25 cellular contexts compared by ENCODE assay signal in the genomic region with DNA sequence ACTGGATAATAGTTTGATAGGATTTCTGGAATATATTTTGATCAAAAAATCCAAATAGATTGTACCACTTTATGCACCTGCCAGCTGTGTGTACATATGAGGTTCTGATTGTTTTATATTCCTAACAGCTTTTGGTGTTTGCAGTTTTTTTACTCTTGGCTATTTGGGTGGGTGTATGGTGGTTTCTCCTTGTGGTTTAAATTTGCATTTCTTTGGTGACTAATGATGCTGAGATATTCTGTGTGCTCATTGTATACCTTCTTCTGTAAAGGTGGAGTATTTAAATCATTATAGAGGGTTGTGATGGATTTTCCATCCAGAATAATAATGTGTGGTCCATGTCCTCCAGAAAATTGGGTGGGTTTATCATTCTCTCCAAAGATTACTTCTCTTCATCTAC.
DNase-seq lines count a peak whose midpoint lies in the region; ATAC-seq, FAIRE-seq and TF ChIP-seq lines count a peak whose summit lies in the region.
"Had no signal": no experiment of that assay in that cellular context is flagged by ENCODE, and none has a peak within 500 bp of the region (broad histone marks: within the 10 kb centered on the region; RNA-seq: fewer than 3 reads in every experiment).

No MANE protein-coding gene starts in this region.

- no peaks in the 10 kb centered on the region for H3K27me3 ChIP-seq in GM12878 (replicated peaks in 1 of 2; ENCODE audit: control insufficient read depth in 2 of 2, insufficient read depth in 2 of 2, low read length in 1 of 2)
- H3K27me3 ChIP-seq in right lobe of liver, result no peaks in the 10 kb centered on the region
- H3K27me3 ChIP-seq: BE2C, BLaER1 had no signal

- H3K9me3 ChIP-seq in GM12878 (replicated peaks; ENCODE audit: control insufficient read depth, insufficient read depth, low read length) (no peaks in the 10 kb centered on the region), right lobe of liver (no peaks in the 10 kb centered on the region)
- H3K9me3 ChIP-seq: BE2C, BLaER1, Caco-2 had no signal

- SMC1A ChIA-PET in GM12878 (lab: Charles Lee; ENCODE audit: uncharacterized antibody, unreplicated experiment), result interaction anchor here (0.7 to 1.0 kb wide), 2 partner anchors 31 to 90 kb away, joined by 3 read pairs; no protein-coding TSS in a partner anchor

- no peak for TF ChIP-seq RAD21 in GM12878 (IDR thresholded peaks at IDR 0.05; ENCODE audit: insufficient read depth, low read depth, low read length)

- RAD21 ChIA-PET in GM12878 (lab: Charles Lee; ENCODE audit: unreplicated experiment), result no interaction called here

- TF ChIP-seq CTCF in GM12878 (IDR thresholded peaks at IDR 0.05 in 2 of 3, conservative IDR thresholded peaks at IDR 0.05 in 1 of 3; ENCODE audit: control insufficient read depth in 2 of 3, extremely low read depth in 1 of 3, insufficient read depth in 1 of 3, low read depth in 3 of 3, low read length in 3 of 3) (no peak), right lobe of liver (IDR thresholded peaks at IDR 0.05) (no peak)

- in situ Hi-C loops in GM12878 (cut with MboI), result no loop called here

- no peak overlapping the region for H3K4me2 ChIP-seq in GM12878 (ENCODE audit: control insufficient read depth, insufficient read depth)
- H3K4me2 ChIP-seq: BLaER1 had no signal

- H2AFZ ChIP-seq in GM12878 (ENCODE audit: control insufficient read depth, low read depth, low read length), result no peak overlapping the region

- TF ChIP-seq POLR2A in GM12878 (IDR thresholded peaks at IDR 0.05; ENCODE audit: low read depth, low read length) (no peak), right lobe of liver (IDR thresholded peaks at IDR 0.05) (no peak)

- H3K4me1 Mint-ChIP-seq in activated CD4-positive, alpha-beta memory T cell treated with anti-CD3 and anti-CD28 coated beads, Interleukin-2, amount 10 ng/mL, durations not matched to agents 7 days and 5 days, result no peaks in the 10 kb centered on the region
- H3K4me1 Mint-ChIP-seq: CD14-positive monocyte; CD4-positive, alpha-beta memory T cell; CD4-positive, CD25-positive, alpha-beta regulatory T cell; CD8-positive, alpha-beta memory T cell had no signal

- H3K36me3 ChIP-seq in GM12878 (ENCODE audit: control insufficient read depth in 2 of 2, insufficient read depth in 2 of 2, low read length in 1 of 2) (no peaks in the 10 kb centered on the region), right lobe of liver (no peaks in the 10 kb centered on the region)
- H3K36me3 ChIP-seq: BE2C, BLaER1 had no signal

- no peak overlapping the region for H3K27ac Mint-ChIP-seq in activated CD4-positive, alpha-beta memory T cell treated with anti-CD3 and anti-CD28 coated beads, Interleukin-2, amount 10 ng/mL, durations not matched to agents 7 days and 5 days
- H3K27ac Mint-ChIP-seq: CD14-positive monocyte; CD4-positive, alpha-beta memory T cell; CD4-positive, CD25-positive, alpha-beta regulatory T cell; CD8-positive, alpha-beta memory T cell had no signal

- FAIRE-seq in GM12878 (lab: Jason Lieb, UNC), result no peak
- FAIRE-seq: A204.1, D721Med, G401.6, GM12892, GM18507, GM19239 had no signal

- H3K27ac ChIP-seq in GM12878 (ENCODE audit: control insufficient read depth, insufficient read depth) (no peak overlapping the region), right lobe of liver (no peak overlapping the region)
- H3K27ac ChIP-seq: BLaER1 had no signal

- no peaks in the 10 kb centered on the region for H3K27me3 Mint-ChIP-seq in activated CD4-positive, alpha-beta memory T cell treated with anti-CD3 and anti-CD28 coated beads, Interleukin-2, amount 10 ng/mL, durations not matched to agents 7 days and 5 days
- H3K27me3 Mint-ChIP-seq: CD4-positive, alpha-beta memory T cell; CD4-positive, CD25-positive, alpha-beta regulatory T cell; CD8-positive, alpha-beta memory T cell had no signal

- no peaks in the 10 kb centered on the region for H4K20me1 ChIP-seq in GM12878 (ENCODE audit: control insufficient read depth, insufficient read depth)
- H4K20me1 ChIP-seq: BLaER1 had no signal

- ATAC-seq in GM19463 (IDR thresholded peaks at IDR 0.05; ENCODE audit: unreplicated experiment), result peak; percentile 47
- ATAC-seq in HG02885 (IDR thresholded peaks at IDR 0.05; ENCODE audit: poor library complexity, unreplicated experiment), result peak; percentile 53
- ATAC-seq in GM12878, result peak; percentile 36; the same call in 2 of the 3 replicates
- ATAC-seq in right lobe of liver, result no peak

- TF ChIP-seq EP300 in GM12878 (IDR thresholded peaks at IDR 0.05; ENCODE audit: borderline replicate concordance in 1 of 2, control insufficient read depth in 1 of 2, low read depth in 2 of 2, low read length in 2 of 2), result no peak

- H3K9me3 Mint-ChIP-seq in activated CD4-positive, alpha-beta memory T cell treated with anti-CD3 and anti-CD28 coated beads, Interleukin-2, amount 10 ng/mL, durations not matched to agents 7 days and 5 days, result no peaks in the 10 kb centered on the region

- no peak overlapping the region for H3K9ac ChIP-seq in GM12878 (ENCODE audit: control insufficient read depth, insufficient read depth, low read length)
- H3K9ac ChIP-seq: BLaER1 had no signal

- no peak for DNase-seq in GM12878 (ENCODE audit: low read depth, low spot score)
- DNase-seq in right lobe of liver, result no peak
- DNase-seq in activated CD4-positive, alpha-beta memory T cell treated with anti-CD3 and anti-CD28 coated beads, Interleukin-2, amount 10 ng/mL, durations not matched to agents 7 days and 5 days, result no peak
- no peak for DNase-seq in ureter (ENCODE audit: low spot score)
- DNase-seq: 8988T; ACHN; BE2C; C1 segment of cervical spinal cord; Caco-2; Calu3; CD4-positive, alpha-beta memory T cell; CD4-positive, CD25-positive, alpha-beta regulatory T cell; CD8-positive, alpha-beta memory T cell; DMS79 treated with DMSO at 0.1 percent for 48 hours; GF-D8 had no signal

- H3K36me3 Mint-ChIP-seq in activated CD4-positive, alpha-beta memory T cell treated with anti-CD3 and anti-CD28 coated beads, Interleukin-2, amount 10 ng/mL, durations not matched to agents 7 days and 5 days (ENCODE audit: low read depth), result no peaks in the 10 kb centered on the region
- H3K36me3 Mint-ChIP-seq: CD14-positive monocyte; CD4-positive, alpha-beta memory T cell; CD4-positive, CD25-positive, alpha-beta regulatory T cell; CD8-positive, alpha-beta memory T cell had no signal

- POLR2A ChIA-PET in GM12878 (lab: Charles Lee), result no interaction called here
- POLR2A ChIA-PET in activated CD4-positive, alpha-beta memory T cell treated with anti-CD3 and anti-CD28 coated beads, Interleukin-2, amount 10 ng/mL, durations not matched to agents 7 days and 5 days (lab: Charles Lee), result no interaction called here

- H3K4me1 ChIP-seq in GM12878 (ENCODE audit: control insufficient read depth, insufficient read depth, low read length) (no peaks in the 10 kb centered on the region), right lobe of liver (no peaks in the 10 kb centered on the region)
- H3K4me1 ChIP-seq: BE2C, BLaER1, Caco-2 had no signal

- intact Hi-C loops in GM12878 (cut with micrococcal nuclease; ENCODE audit: unreplicated experiment), result no loop called here
- intact Hi-C loops in right lobe of liver (cut with DNase I), result no loop called here

- no peak overlapping the region for H3K4me3 ChIP-seq in GM12878
- H3K4me3 ChIP-seq in right lobe of liver, result no peak overlapping the region
- H3K4me3 ChIP-seq: BLaER1 had no signal

- BruUV-seq in GM12878 (replicated peaks; lab: Mats Ljungman, UMichigan), result no TSS peak

- CTCF ChIA-PET in GM12878 (lab: Yijun Ruan, JAX), result no interaction called here
- CTCF ChIA-PET in activated CD4-positive, alpha-beta memory T cell treated with anti-CD3 and anti-CD28 coated beads, Interleukin-2, amount 10 ng/mL, durations not matched to agents 7 days and 5 days (lab: Charles Lee), result no interaction called here

- H3K4me3 Mint-ChIP-seq in activated CD4-positive, alpha-beta memory T cell treated with anti-CD3 and anti-CD28 coated beads, Interleukin-2, amount 10 ng/mL, durations not matched to agents 7 days and 5 days, result no peak overlapping the region
- H3K4me3 Mint-ChIP-seq: CD14-positive monocyte; CD4-positive, alpha-beta memory T cell; CD4-positive, CD25-positive, alpha-beta regulatory T cell; CD8-positive, alpha-beta memory T cell had no signal

- H3K79me2 ChIP-seq in GM12878 (ENCODE audit: control insufficient read depth, insufficient read depth, low read length), result no peaks in the 10 kb centered on the region

TF ChIP-seq in GM12878, 131 proteins besides CTCF, POLR2A, EP300 and RAD21:
- TF ChIP-seq RUNX3 (IDR thresholded peaks at IDR 0.05; ENCODE audit: low read length), result 0 out of 2 replicates have a peak, but pooled peaks have one; percentile 16
- TF ChIP-seq, protein P1, sequence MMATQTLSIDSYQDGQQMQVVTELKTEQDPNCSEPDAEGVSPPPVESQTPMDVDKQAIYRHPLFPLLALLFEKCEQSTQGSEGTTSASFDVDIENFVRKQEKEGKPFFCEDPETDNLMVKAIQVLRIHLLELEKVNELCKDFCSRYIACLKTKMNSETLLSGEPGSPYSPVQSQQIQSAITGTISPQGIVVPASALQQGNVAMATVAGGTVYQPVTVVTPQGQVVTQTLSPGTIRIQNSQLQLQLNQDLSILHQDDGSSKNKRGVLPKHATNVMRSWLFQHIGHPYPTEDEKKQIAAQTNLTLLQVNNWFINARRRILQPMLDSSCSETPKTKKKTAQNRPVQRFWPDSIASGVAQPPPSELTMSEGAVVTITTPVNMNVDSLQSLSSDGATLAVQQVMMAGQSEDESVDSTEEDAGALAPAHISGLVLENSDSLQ (IDR thresholded peaks at IDR 0.05), result no peak

Comparison
In these comparisons a context has a peak if more than half of its experiments do, and no peak if none do; other contexts are left out.
1. ATAC-seq: peak in GM19463 (single experiment), HG02885 (single experiment) and GM12878 (single experiment); none in right lobe of liver (0 of 4).